In genomic region chr1:10803971-10804820, GRCh38 we compare ENCODE assay signal across 1 cellular context.
A peak's percentile ranks its signal among the peaks of the same experiment; 100 is the strongest.
TF ChIP-seq lines count a peak whose summit lies in the region.

No MANE protein-coding gene starts in this region.

TF ChIP-seq in HCT116, 20 proteins besides CTCF, POLR2A, EP300 and RAD21 (continued from another document):
- TF ChIP-seq, protein P1, sequence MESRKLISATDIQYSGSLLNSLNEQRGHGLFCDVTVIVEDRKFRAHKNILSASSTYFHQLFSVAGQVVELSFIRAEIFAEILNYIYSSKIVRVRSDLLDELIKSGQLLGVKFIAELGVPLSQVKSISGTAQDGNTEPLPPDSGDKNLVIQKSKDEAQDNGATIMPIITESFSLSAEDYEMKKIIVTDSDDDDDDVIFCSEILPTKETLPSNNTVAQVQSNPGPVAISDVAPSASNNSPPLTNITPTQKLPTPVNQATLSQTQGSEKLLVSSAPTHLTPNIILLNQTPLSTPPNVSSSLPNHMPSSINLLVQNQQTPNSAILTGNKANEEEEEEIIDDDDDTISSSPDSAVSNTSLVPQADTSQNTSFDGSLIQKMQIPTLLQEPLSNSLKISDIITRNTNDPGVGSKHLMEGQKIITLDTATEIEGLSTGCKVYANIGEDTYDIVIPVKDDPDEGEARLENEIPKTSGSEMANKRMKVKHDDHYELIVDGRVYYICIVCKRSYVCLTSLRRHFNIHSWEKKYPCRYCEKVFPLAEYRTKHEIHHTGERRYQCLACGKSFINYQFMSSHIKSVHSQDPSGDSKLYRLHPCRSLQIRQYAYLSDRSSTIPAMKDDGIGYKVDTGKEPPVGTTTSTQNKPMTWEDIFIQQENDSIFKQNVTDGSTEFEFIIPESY (IDR thresholded peaks at IDR 0.05; ENCODE audit: extremely low read depth, insufficient replicate concordance, low read length), result no peak
- no peak for TF ChIP-seq TCF7L2 (IDR thresholded peaks at IDR 0.05; ENCODE audit: borderline replicate concordance, extremely low read depth, insufficient read depth, insufficient read length)
- no peak; the same call in 1 of the 2 replicates for TF ChIP-seq ELF1 (IDR thresholded peaks at IDR 0.05; ENCODE audit: borderline replicate concordance, low read depth)
- peak; percentile 88 for TF ChIP-seq POLR2AphosphoS5 (IDR thresholded peaks at IDR 0.05; ENCODE audit: low read depth, low read length)
- TF ChIP-seq, protein P2, sequence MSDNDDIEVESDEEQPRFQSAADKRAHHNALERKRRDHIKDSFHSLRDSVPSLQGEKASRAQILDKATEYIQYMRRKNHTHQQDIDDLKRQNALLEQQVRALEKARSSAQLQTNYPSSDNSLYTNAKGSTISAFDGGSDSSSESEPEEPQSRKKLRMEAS (IDR thresholded peaks at IDR 0.05), result peak; percentile 96
- TF ChIP-seq CBX3 (IDR thresholded peaks at IDR 0.05; ENCODE audit: low read depth), result no peak
- TF ChIP-seq ZNF274 (IDR thresholded peaks at IDR 0.05; ENCODE audit: low read depth, low read length), result no peak
- TF ChIP-seq CEBPB (IDR thresholded peaks at IDR 0.05; ENCODE audit: low read depth), result no peak
- TF ChIP-seq ZFX (IDR thresholded peaks at IDR 0.05), result peak; percentile 50; the same call in 1 of the 2 replicates
- no peak for TF ChIP-seq SIN3A (IDR thresholded peaks at IDR 0.05; ENCODE audit: low read depth)
- peak; percentile 63 for TF ChIP-seq YY1 (IDR thresholded peaks at IDR 0.05; ENCODE audit: extremely low read depth, insufficient replicate concordance, low read depth, low read length)
